In the genomic region with DNA sequence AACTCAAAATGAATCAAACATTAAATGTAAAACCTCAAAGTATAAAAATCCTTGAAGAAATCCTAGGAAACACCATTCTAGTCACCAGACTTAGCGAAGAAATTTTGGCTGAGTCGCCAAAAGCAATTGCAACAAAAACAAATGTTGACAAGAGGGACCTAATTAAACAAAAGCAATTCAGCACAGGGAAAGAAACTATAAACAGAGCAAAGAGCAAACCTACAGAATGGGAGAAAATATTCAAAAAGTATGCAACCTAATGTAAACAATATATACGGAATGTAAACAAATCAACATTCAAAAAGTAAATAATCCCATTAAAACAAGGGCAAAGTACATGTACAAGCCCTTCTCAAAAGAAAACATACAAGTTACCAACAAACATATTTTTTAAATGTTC, we compare ENCODE assay signal across 38 cellular contexts.
"Had no signal": no experiment of that assay in that cellular context is flagged by ENCODE, and none has a peak within 500 bp of the region (broad histone marks: within the 10 kb centered on the region; RNA-seq: fewer than 3 reads in every experiment).

No MANE protein-coding gene starts in this region.

- H3K4me1 ChIP-seq: ascending aorta had no signal

- H3K4me1 Mint-ChIP-seq: activated B cell treated with CpG ODN at 0.5 μM for 24 hours; activated CD4-positive, alpha-beta T cell treated with anti-CD3 and anti-CD28 coated beads, Interleukin-2, amount 10 ng/mL, durations not matched to agents 24 days and 14 days; activated naive CD8-positive, alpha-beta T cell treated with anti-CD3 and anti-CD28 coated beads, Interleukin-2, amount 10 ng/mL, durations not matched to agents 7 days and 5 days; activated naive CD8-positive, alpha-beta T cell treated with anti-CD3 and anti-CD28 coated beads, Interleukin-2, amount 50 U/mL, for 24 hours; activated T-helper 17 cell treated with anti-CD3 and anti-CD28 coated beads, Interleukin-2, amount 50 U/mL, for 72 hours; brain; central memory CD8-positive, alpha-beta T cell had no signal

- H3K36me3 ChIP-seq: ascending aorta, cardiac muscle cell had no signal

- H3K27me3 ChIP-seq: ascending aorta, cardiac muscle cell had no signal

- DNase-seq: activated B cell treated with CpG ODN at 0.5 μM for 24 hours; activated CD4-positive, alpha-beta memory T cell treated with anti-CD3 and anti-CD28 coated beads for 36 hours; activated CD4-positive, alpha-beta T cell treated with anti-CD3 and anti-CD28 coated beads for 4 hours; activated CD4-positive, alpha-beta T cell treated with anti-CD3 and anti-CD28 coated beads, Interleukin-2, amount 10 ng/mL, durations not matched to agents 24 days and 14 days; activated CD4-positive, alpha-beta T cell treated with anti-CD3 and anti-CD28 coated beads, Interleukin-2, amount 50 U/mL, for 1 hour; activated CD4-positive, alpha-beta T cell treated with anti-CD3 and anti-CD28 coated beads, Interleukin-2, amount 50 U/mL, for 4 hours; activated CD4-positive, CD25-positive, alpha-beta regulatory T cell treated with anti-CD3 and anti-CD28 coated beads, Interleukin-2, amount 50 U/mL, for 72 hours; activated CD8-positive, alpha-beta memory T cell treated with anti-CD3 and anti-CD28 coated beads, Interleukin-2, amount 50 U/mL, for 4 hours; activated CD8-positive, alpha-beta T cell treated with anti-CD3 and anti-CD28 coated beads for 36 hours; activated effector memory CD4-positive, alpha-beta T cell treated with anti-CD3 and anti-CD28 coated beads, Interleukin-2, amount 50 U/mL, for 16 hours; activated gamma-delta T cell treated with Interleukin-2 at 50 U/mL for 16 hours; activated naive CD4-positive, alpha-beta T cell; activated naive CD4-positive, alpha-beta T cell treated with anti-CD3 and anti-CD28 coated beads for 36 hours; activated naive CD4-positive, alpha-beta T cell treated with anti-CD3 and anti-CD28 coated beads, Interleukin-2, amount 50 U/mL, for 16 hours; activated naive CD8-positive, alpha-beta T cell treated with anti-CD3 and anti-CD28 coated beads, Interleukin-2, amount 10 ng/mL, durations not matched to agents 7 days and 5 days; activated naive CD8-positive, alpha-beta T cell treated with anti-CD3 and anti-CD28 coated beads, Interleukin-2, amount 50 U/mL, for 24 hours; activated T-cell treated with anti-CD3 and anti-CD28 coated beads for 4 hours; activated T-cell treated with anti-CD3 and anti-CD28 coated beads, Interleukin-2, amount 50 U/mL, for 1 hour; activated T-cell treated with anti-CD3 and anti-CD28 coated beads, Interleukin-2, amount 50 U/mL, for 4 hours; activated T-cell treated with anti-CD3 and anti-CD28 coated beads, Interleukin-2, amount 50 U/mL, for 72 hours; amygdala; anterior cingulate cortex; caudate nucleus; cerebellar nuclear complex; T-helper 1 cell; T-helper 2 cell; T-helper 9 cell had no signal

- FAIRE-seq: TTC549 had no signal

- H3K36me3 Mint-ChIP-seq: activated CD4-positive, alpha-beta memory T cell treated with anti-CD3 and anti-CD28 coated beads for 36 hours; activated naive CD8-positive, alpha-beta T cell; activated naive CD8-positive, alpha-beta T cell treated with anti-CD3 and anti-CD28 coated beads, Interleukin-2, amount 10 ng/mL, durations not matched to agents 7 days and 5 days; brain had no signal

- H3K9me3 Mint-ChIP-seq: activated B cell treated with CpG ODN at 0.5 μM for 24 hours; activated CD4-positive, alpha-beta T cell treated with anti-CD3 and anti-CD28 coated beads, Interleukin-2, amount 10 ng/mL, durations not matched to agents 24 days and 14 days; activated naive CD8-positive, alpha-beta T cell treated with anti-CD3 and anti-CD28 coated beads, Interleukin-2, amount 10 ng/mL, durations not matched to agents 7 days and 5 days; activated T-helper 1 cell treated with anti-CD3 and anti-CD28 coated beads, Interleukin-12 subunit alpha, Interleukin-12 subunit beta, Interleukin-2, Interleukin-4 antibody, amounts not matched to agents 30 ng/mL and 10 ng/mL and 1 ng/mL, durations not matched to agents 14 hours and 24 hours and 36 hours; activated T-helper 17 cell treated with anti-CD3 and anti-CD28 coated beads, Interleukin-2, amount 50 U/mL, for 72 hours; brain; T-helper 1 cell treated with Interleukin-12 subunit alpha and Interleukin-12 subunit beta and Interleukin-4 antibody, amounts not matched to agents 30 μg/mL and 1 μg/mL, for 36 hours; T-helper 2 cell treated with Interferon-gamma antibody and Interleukin-4, amounts not matched to agents 5 μg/mL and 100 μg/mL, for 36 hours had no signal

- H3K4me3 Mint-ChIP-seq: activated B cell treated with CpG ODN at 0.5 μM for 24 hours; activated CD4-positive, alpha-beta memory T cell treated with anti-CD3 and anti-CD28 coated beads for 36 hours; activated CD4-positive, alpha-beta T cell treated with anti-CD3 and anti-CD28 coated beads, Interleukin-2, amount 10 ng/mL, durations not matched to agents 24 days and 14 days; activated CD8-positive, alpha-beta T cell treated with anti-CD3 and anti-CD28 coated beads for 36 hours; activated naive CD4-positive, alpha-beta T cell treated with anti-CD3 and anti-CD28 coated beads for 36 hours; activated naive CD8-positive, alpha-beta T cell; activated naive CD8-positive, alpha-beta T cell treated with anti-CD3 and anti-CD28 coated beads, Interleukin-2, amount 10 ng/mL, durations not matched to agents 7 days and 5 days; activated naive CD8-positive, alpha-beta T cell treated with anti-CD3 and anti-CD28 coated beads, Interleukin-2, amount 50 U/mL, for 24 hours; activated T-cell treated with anti-CD3 and anti-CD28 coated beads, Interleukin-2, amount 50 U/mL, for 4 hours; activated T-cell treated with anti-CD3 and anti-CD28 coated beads, Interleukin-2, amount 50 U/mL, for 72 hours; activated T-helper 1 cell treated with anti-CD3 and anti-CD28 coated beads, Interleukin-12 subunit alpha, Interleukin-12 subunit beta, Interleukin-2, Interleukin-4 antibody, amounts not matched to agents 30 ng/mL and 10 ng/mL and 1 ng/mL, durations not matched to agents 14 hours and 24 hours and 36 hours; activated T-helper 17 cell treated with anti-CD3 and anti-CD28 coated beads, Interleukin-2, amount 50 U/mL, for 72 hours; brain; central memory CD8-positive, alpha-beta T cell; T-helper 1 cell treated with Interleukin-12 subunit alpha and Interleukin-12 subunit beta and Interleukin-4 antibody, amounts not matched to agents 30 μg/mL and 1 μg/mL, for 36 hours; T-helper 2 cell treated with Interferon-gamma antibody and Interleukin-4, amounts not matched to agents 5 μg/mL and 100 μg/mL, for 36 hours had no signal

- H3K4me3 ChIP-seq: ascending aorta, cardiac muscle cell had no signal

- H3K27ac ChIP-seq: ascending aorta, cardiac muscle cell, VCaP had no signal

- ATAC-seq: activated CD8-positive, alpha-beta T cell treated with anti-CD3 and anti-CD28 coated beads for 36 hours; activated naive CD8-positive, alpha-beta T cell treated with anti-CD3 and anti-CD28 coated beads, Interleukin-2, amount 50 U/mL, for 24 hours; activated T-cell treated with anti-CD3 and anti-CD28 coated beads, Interleukin-2, amount 50 U/mL, for 4 hours; activated T-cell treated with anti-CD3 and anti-CD28 coated beads, Interleukin-2, amount 50 U/mL, for 72 hours; activated T-helper 17 cell treated with anti-CD3 and anti-CD28 coated beads, Interleukin-2, amount 50 U/mL, for 72 hours had no signal

- H3K27me3 Mint-ChIP-seq: activated B cell treated with CpG ODN at 0.5 μM for 24 hours; activated CD4-positive, alpha-beta memory T cell treated with anti-CD3 and anti-CD28 coated beads for 36 hours; activated CD4-positive, alpha-beta T cell treated with anti-CD3 and anti-CD28 coated beads, Interleukin-2, amount 10 ng/mL, durations not matched to agents 24 days and 14 days; activated CD8-positive, alpha-beta T cell treated with anti-CD3 and anti-CD28 coated beads for 36 hours; activated naive CD8-positive, alpha-beta T cell; activated naive CD8-positive, alpha-beta T cell treated with anti-CD3 and anti-CD28 coated beads, Interleukin-2, amount 10 ng/mL, durations not matched to agents 7 days and 5 days; activated naive CD8-positive, alpha-beta T cell treated with anti-CD3 and anti-CD28 coated beads, Interleukin-2, amount 50 U/mL, for 24 hours; activated T-helper 17 cell treated with anti-CD3 and anti-CD28 coated beads, Interleukin-2, amount 50 U/mL, for 72 hours; brain; central memory CD8-positive, alpha-beta T cell had no signal

- H3K9me3 ChIP-seq: ascending aorta had no signal

- H3K27ac Mint-ChIP-seq: activated B cell treated with CpG ODN at 0.5 μM for 24 hours; activated CD4-positive, alpha-beta memory T cell treated with anti-CD3 and anti-CD28 coated beads for 36 hours; activated CD4-positive, alpha-beta T cell treated with anti-CD3 and anti-CD28 coated beads, Interleukin-2, amount 10 ng/mL, durations not matched to agents 24 days and 14 days; activated CD8-positive, alpha-beta T cell treated with anti-CD3 and anti-CD28 coated beads for 36 hours; activated naive CD4-positive, alpha-beta T cell treated with anti-CD3 and anti-CD28 coated beads for 36 hours; activated naive CD8-positive, alpha-beta T cell; activated naive CD8-positive, alpha-beta T cell treated with anti-CD3 and anti-CD28 coated beads, Interleukin-2, amount 10 ng/mL, durations not matched to agents 7 days and 5 days; activated naive CD8-positive, alpha-beta T cell treated with anti-CD3 and anti-CD28 coated beads, Interleukin-2, amount 50 U/mL, for 24 hours; activated T-cell treated with anti-CD3 and anti-CD28 coated beads, Interleukin-2, amount 50 U/mL, for 72 hours; activated T-helper 1 cell treated with anti-CD3 and anti-CD28 coated beads, Interleukin-12 subunit alpha, Interleukin-12 subunit beta, Interleukin-2, Interleukin-4 antibody, amounts not matched to agents 30 ng/mL and 10 ng/mL and 1 ng/mL, durations not matched to agents 14 hours and 24 hours and 36 hours; activated T-helper 17 cell treated with anti-CD3 and anti-CD28 coated beads, Interleukin-2, amount 50 U/mL, for 72 hours; brain; T-helper 1 cell treated with Interleukin-12 subunit alpha and Interleukin-12 subunit beta and Interleukin-4 antibody, amounts not matched to agents 30 μg/mL and 1 μg/mL, for 36 hours; T-helper 2 cell treated with Interferon-gamma antibody and Interleukin-4, amounts not matched to agents 5 μg/mL and 100 μg/mL, for 36 hours had no signal
